ENCODE assay signal across 24 cellular contexts in genomic region chr9:9751996-9752395, GRCh38.
"Had no signal": no experiment of that assay in that cellular context is flagged by ENCODE, and none has a peak within 500 bp of the region (broad histone marks: within the 10 kb centered on the region; RNA-seq: fewer than 3 reads in every experiment).

No MANE protein-coding gene starts in this region.

- H3K27me3 ChIP-seq: colonic mucosa, foreskin keratinocyte, neural progenitor cell, suprapubic skin, thyroid gland, vagina had no signal

- H3K4me3 ChIP-seq: colonic mucosa, lung, mucosa of descending colon, neural progenitor cell, psoas muscle, smooth muscle cell, suprapubic skin, thyroid gland, vagina had no signal

- H3K9me3 ChIP-seq: colonic mucosa, mucosa of descending colon, psoas muscle, suprapubic skin, thyroid gland, vagina had no signal

- H3K27ac ChIP-seq: colonic mucosa, epithelial cell of prostate, foreskin keratinocyte, neural progenitor cell, psoas muscle, suprapubic skin, thyroid gland, vagina had no signal

- DNase-seq: effector CD8-positive, alpha-beta T cell; endodermal cell; foreskin keratinocyte; kidney; naive B cell; psoas muscle; stimulated activated CD4-positive, alpha-beta T cell treated with anti-CD3 and anti-CD28 coated beads, Interleukin-12 subunit alpha, Interleukin-12 subunit beta, amount 100 ng/mL, for 4 hours; stimulated activated CD4-positive, alpha-beta T cell treated with anti-CD3 and anti-CD28 coated beads, Interleukin-1b, Interleukin-23, amount 100 ng/mL, for 48 hours; stimulated activated CD4-positive, alpha-beta T cell treated with anti-CD3 and anti-CD28 coated beads, Interleukin-4, amount 100 ng/mL, for 1 hour; stimulated activated CD8-positive, alpha-beta memory T cell treated with anti-CD3 and anti-CD28 coated beads, Interleukin-4, amount 100 ng/mL, for 48 hours; stimulated activated naive CD4-positive, alpha-beta T cell; stimulated activated naive CD8-positive, alpha-beta T cell treated with anti-CD3 and anti-CD28 coated beads, Interleukin-15, amount 100 ng/mL, for 72 hours; trophoblast cell had no signal

- ATAC-seq: esophagus mucosa; foreskin keratinocyte; natural killer cell treated with Interleukin-12 subunit alpha and Interleukin-12 subunit beta and Interleukin-15 and Interleukin-18, amount 100 ng/mL, for 72 hours; psoas muscle; stimulated activated naive CD8-positive, alpha-beta T cell treated with anti-CD3 and anti-CD28 coated beads, Interleukin-15, amount 100 ng/mL, for 72 hours had no signal

- H3K4me1 ChIP-seq: colonic mucosa, foreskin keratinocyte, psoas muscle, suprapubic skin had no signal

- H3K36me3 ChIP-seq: colonic mucosa, neural progenitor cell, suprapubic skin, thyroid gland, vagina had no signal

- H2AFZ ChIP-seq: neural progenitor cell had no signal

- H3K4me2 ChIP-seq: neural progenitor cell, smooth muscle cell had no signal

- H3K9ac ChIP-seq: neural progenitor cell had no signal

- FAIRE-seq: kidney had no signal
